ENCODE assay signal across 12 cellular contexts in the genomic region with DNA sequence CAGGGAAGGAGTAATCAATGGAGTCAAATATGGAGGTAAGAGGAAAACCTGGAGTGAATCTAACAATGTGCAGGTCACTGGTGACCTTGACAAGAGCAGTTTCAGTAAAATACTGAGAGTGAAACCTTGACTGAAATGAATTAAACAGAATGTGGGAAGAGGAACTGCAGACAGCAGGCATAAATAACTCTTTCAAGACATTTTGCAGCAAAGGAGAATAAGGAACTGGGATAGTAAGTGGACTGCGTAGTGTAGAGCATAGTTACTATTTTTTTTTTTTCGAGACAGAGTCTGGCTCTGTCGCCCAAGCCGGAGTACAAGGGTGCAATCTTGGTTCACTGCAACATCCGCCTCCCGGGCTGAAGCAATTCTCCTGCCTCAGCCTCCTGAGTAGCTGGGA. TPM values are rescaled to one million over a fixed set of nuclear protein-coding genes. Genes with fewer than 3 reads are reported as not detected.
DNase-seq lines count a peak whose midpoint lies in the region; ATAC-seq, FAIRE-seq and TF ChIP-seq lines count a peak whose summit lies in the region.
"Had no signal": no experiment of that assay in that cellular context is flagged by ENCODE, and none has a peak within 500 bp of the region (broad histone marks: within the 10 kb centered on the region; RNA-seq: fewer than 3 reads in every experiment).

No MANE protein-coding gene starts in this region.

- no peak for TF ChIP-seq CTCF in GM12878 (IDR thresholded peaks at IDR 0.05 in 2 of 3, conservative IDR thresholded peaks at IDR 0.05 in 1 of 3; ENCODE audit: control insufficient read depth in 2 of 3, extremely low read depth in 1 of 3, insufficient read depth in 1 of 3, low read depth in 3 of 3, low read length in 3 of 3)
- TF ChIP-seq CTCF in tibial nerve (IDR thresholded peaks at IDR 0.05), result no peak

- H3K36me3 ChIP-seq in GM12878 (ENCODE audit: control insufficient read depth in 2 of 2, insufficient read depth in 2 of 2, low read length in 1 of 2) (peaks cover 0 to 2% of the 10 kb centered on the region in 2 experiments; a peak in 1 of 4 replicates), tibial nerve (peaks cover 0 to 14% (median 0%) of the 10 kb centered on the region in 3 donors)

- no peaks in the 10 kb centered on the region for H4K20me1 ChIP-seq in GM12878 (ENCODE audit: control insufficient read depth, insufficient read depth)

- no peak overlapping the region for H2AFZ ChIP-seq in GM12878 (ENCODE audit: control insufficient read depth, low read depth, low read length)

- H3K79me2 ChIP-seq in GM12878 (ENCODE audit: control insufficient read depth, insufficient read depth, low read length), result no peaks in the 10 kb centered on the region

- peak; percentile 78 for ATAC-seq in GM18498 (IDR thresholded peaks at IDR 0.05; ENCODE audit: unreplicated experiment)
- peak; percentile 81 for ATAC-seq in GM21447 (IDR thresholded peaks at IDR 0.05; ENCODE audit: unreplicated experiment)
- ATAC-seq in HG03558 (IDR thresholded peaks at IDR 0.05; ENCODE audit: extremely low read depth, unreplicated experiment), result peak; percentile 73
- ATAC-seq in GM12878, result peak; percentile 85
- no peak for ATAC-seq in GM19328 (IDR thresholded peaks at IDR 0.05; ENCODE audit: unreplicated experiment)
- ATAC-seq in GM18505 (IDR thresholded peaks at IDR 0.05; ENCODE audit: unreplicated experiment), result no peak

- no peak for TF ChIP-seq POLR2A in GM12878 (IDR thresholded peaks at IDR 0.05; ENCODE audit: low read depth, low read length)
- no peak for TF ChIP-seq POLR2A in tibial nerve (IDR thresholded peaks at IDR 0.05)
- TF ChIP-seq POLR2A in GM18505 (IDR thresholded peaks at IDR 0.05; ENCODE audit: borderline replicate concordance, extremely low read depth, insufficient read depth, insufficient read length), result no peak

- no peak overlapping the region for H3K27ac Mint-ChIP-seq in activated naive CD4-positive, alpha-beta T cell treated with anti-CD3 and anti-CD28 coated beads for 36 hours
- H3K27ac Mint-ChIP-seq: HFFc6 had no signal

- H3K9ac ChIP-seq in GM12878 (ENCODE audit: control insufficient read depth, insufficient read depth, low read length), result no peak overlapping the region

- H3K4me1 ChIP-seq in GM12878 (ENCODE audit: control insufficient read depth, insufficient read depth, low read length) (peaks cover 5% of the 10 kb centered on the region), tibial nerve (no peaks in the 10 kb centered on the region)

- H3K9me3 Mint-ChIP-seq in activated naive CD4-positive, alpha-beta T cell treated with anti-CD3 and anti-CD28 coated beads for 36 hours, result no peaks in the 10 kb centered on the region
- H3K9me3 Mint-ChIP-seq: HFFc6 had no signal

- peaks cover 35% of the 10 kb centered on the region for H3K36me3 Mint-ChIP-seq in activated naive CD4-positive, alpha-beta T cell treated with anti-CD3 and anti-CD28 coated beads for 36 hours (ENCODE audit: low read depth)

- in situ Hi-C loops in GM12878 (cut with MboI), result no loop called here

- H3K4me1 Mint-ChIP-seq in activated naive CD4-positive, alpha-beta T cell treated with anti-CD3 and anti-CD28 coated beads for 36 hours (ENCODE audit: low read depth), result peaks cover 27% of the 10 kb centered on the region

- BruUV-seq in GM12878 (replicated peaks; lab: Mats Ljungman, UMichigan), result no TSS peak

- no peak for TF ChIP-seq RAD21 in GM12878 (IDR thresholded peaks at IDR 0.05; ENCODE audit: insufficient read depth, low read depth, low read length)

- H3K27me3 Mint-ChIP-seq in activated naive CD4-positive, alpha-beta T cell treated with anti-CD3 and anti-CD28 coated beads for 36 hours (ENCODE audit: low read depth), result no peaks in the 10 kb centered on the region
- H3K27me3 Mint-ChIP-seq: CD8-positive, alpha-beta memory T cell had no signal

- RAD21 ChIA-PET in GM12878 (lab: Charles Lee; ENCODE audit: unreplicated experiment), result no interaction called here

- H3K4me3 ChIP-seq in GM12878 (no peak overlapping the region), tibial nerve (no peak overlapping the region)

- POLR2A ChIA-PET in GM12878 (lab: Charles Lee), result no interaction called here

- SMC1A ChIA-PET in GM12878 (lab: Charles Lee; ENCODE audit: uncharacterized antibody, unreplicated experiment), result no interaction called here

- 69% methylated on average over 6 of the region's 6 CpGs for WGBS in GM12878 (ENCODE audit: insufficient coverage, insufficient replicate concordance, low lambda C conversion rate, missing lambda C conversion rate)
- 80 to 87% methylated on average over 6 of the region's 6 CpGs for WGBS in tibial nerve, 2 donors

- H3K27me3 ChIP-seq in GM12878 (replicated peaks in 1 of 2; ENCODE audit: control insufficient read depth in 2 of 2, insufficient read depth in 2 of 2, low read length in 1 of 2), result no peaks in the 10 kb centered on the region
- H3K27me3 ChIP-seq in tibial nerve, result no peaks in the 10 kb centered on the region

- CTCF ChIA-PET in GM12878 (lab: Yijun Ruan, JAX), result no interaction called here
- CTCF ChIA-PET in activated naive CD4-positive, alpha-beta T cell treated with anti-CD3 and anti-CD28 coated beads for 36 hours (lab: Charles Lee), result no interaction called here

- H3K27ac ChIP-seq in GM12878 (ENCODE audit: control insufficient read depth, insufficient read depth), result 0 out of 2 replicates have a peak overlapping the region, but pooled peaks have one; percentile 32
- no peak overlapping the region for H3K27ac ChIP-seq in tibial nerve

- peak overlapping the region; percentile 7; the same call in 1 of the 2 replicates for H3K4me2 ChIP-seq in GM12878 (ENCODE audit: control insufficient read depth, insufficient read depth)

- DNase-seq in GM12878 (ENCODE audit: low read depth, low spot score) (peak; percentile 40), tibial nerve (ENCODE audit: low spot score in 2 of 2) (no peak)
- no peak for DNase-seq in activated naive CD4-positive, alpha-beta T cell treated with anti-CD3 and anti-CD28 coated beads for 36 hours
- DNase-seq: CD8-positive, alpha-beta memory T cell; HFFc6; NCI-H524 treated with DMSO at 0.1 percent for 48 hours had no signal

- FAIRE-seq in GM12878 (lab: Jason Lieb, UNC), result no peak

- TF ChIP-seq EP300 in GM12878 (IDR thresholded peaks at IDR 0.05; ENCODE audit: borderline replicate concordance in 1 of 2, control insufficient read depth in 1 of 2, low read depth in 2 of 2, low read length in 2 of 2) (no peak), tibial nerve (IDR thresholded peaks at IDR 0.05) (peak in 1 of 2 donors; percentile 11)

- intact Hi-C loops in GM12878 (cut with micrococcal nuclease; ENCODE audit: unreplicated experiment), result no loop called here
- intact Hi-C loops in activated naive CD4-positive, alpha-beta T cell treated with anti-CD3 and anti-CD28 coated beads for 36 hours (cut with micrococcal nuclease), result no loop called here

- no peak overlapping the region for H3K4me3 Mint-ChIP-seq in activated naive CD4-positive, alpha-beta T cell treated with anti-CD3 and anti-CD28 coated beads for 36 hours
- H3K4me3 Mint-ChIP-seq: CD8-positive, alpha-beta memory T cell; HFFc6; neural crest cell had no signal

- H3K9me3 ChIP-seq in GM12878 (replicated peaks; ENCODE audit: control insufficient read depth, insufficient read depth, low read length) (no peaks in the 10 kb centered on the region), tibial nerve (no peaks in the 10 kb centered on the region)

TF ChIP-seq in GM12878, 131 proteins besides CTCF, POLR2A, EP300 and RAD21 (continues in another document):
- TF ChIP-seq RCOR1 (conservative IDR thresholded peaks at IDR 0.05; ENCODE audit: low read depth, low read length) (no peak), MYB (IDR thresholded peaks at IDR 0.05; ENCODE audit: borderline replicate concordance, low read depth, low read length) (no peak)
- TF ChIP-seq, protein P1, sequence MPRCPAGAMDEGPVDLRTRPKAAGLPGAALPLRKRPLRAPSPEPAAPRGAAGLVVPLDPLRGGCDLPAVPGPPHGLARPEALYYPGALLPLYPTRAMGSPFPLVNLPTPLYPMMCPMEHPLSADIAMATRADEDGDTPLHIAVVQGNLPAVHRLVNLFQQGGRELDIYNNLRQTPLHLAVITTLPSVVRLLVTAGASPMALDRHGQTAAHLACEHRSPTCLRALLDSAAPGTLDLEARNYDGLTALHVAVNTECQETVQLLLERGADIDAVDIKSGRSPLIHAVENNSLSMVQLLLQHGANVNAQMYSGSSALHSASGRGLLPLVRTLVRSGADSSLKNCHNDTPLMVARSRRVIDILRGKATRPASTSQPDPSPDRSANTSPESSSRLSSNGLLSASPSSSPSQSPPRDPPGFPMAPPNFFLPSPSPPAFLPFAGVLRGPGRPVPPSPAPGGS (IDR thresholded peaks at IDR 0.05; ENCODE audit: borderline replicate concordance, insufficient read depth, low read depth, low read length, poor library complexity, severe bottlenecking), result no peak

RNA-seq across cellular contexts. Expression of a gene that starts 24.0 kb away (rescaled TPM):
- total RNA-seq in GM12878 (2013; cell fraction: nucleolus; rRNA removed), result 348 and 354 TPM in 2 replicates
- total RNA-seq in GM12878 (2014; rRNA removed) (258 and 320 TPM in 2 replicates), GM12878 (2014; rRNA removed; fragmentation: Illumina TruSeq; extraction: Trizol) (404 and 421 TPM in 2 replicates), GM12878 (2021) (280 and 287 TPM in 2 replicates), tibial nerve (100 to 1,000 TPM; 203 to 255 (median 211) TPM)
- 120 TPM for polyA plus RNA-seq in GM12878 (2011; ENCODE audit: low read depth)
- polyA plus RNA-seq in GM12878 (2011; rRNA removed) (290 and 302 TPM in 2 replicates), GM12878 (2014; fragmentation: Illumina TruSeq; extraction: Trizol) (427 and 489 TPM in 2 replicates), GM12878 (2014; fragmentation: Nextera tagmentation; extraction: Ambion mirVana) (100 to 1,000 TPM; 299 to 332 TPM), GM12878 (2014; rRNA removed) (234 and 252 TPM in 2 replicates), GM12878 (2016; fragmentation: Nextera tagmentation; extraction: Ambion mirVana) (100 to 1,000 TPM; 262 to 270 TPM)
- polyA plus RNA-seq in GM12878 (2011; cell fraction: cytosol; rRNA removed), result 184 and 198 TPM in 2 replicates
- polyA plus RNA-seq in GM12878 (2011; cell fraction: nucleus; rRNA removed), result 257 and 285 TPM in 2 replicates
- polyA plus RNA-seq in GM12878 (2012), result 181 and 204 TPM in 2 replicates
- polyA minus RNA-seq in GM12878 (2011; rRNA and poly(A)+ RNA removed), result 129 and 186 TPM in 2 replicates
- 80.2 and 89.5 TPM in 2 replicates for polyA minus RNA-seq in GM12878 (2011; cell fraction: cytosol; rRNA and poly(A)+ RNA removed)
- 46.8 and 57.8 TPM in 2 replicates for polyA minus RNA-seq in GM12878 (2011; cell fraction: nucleus; rRNA and poly(A)+ RNA removed)
- total RNA-seq in activated naive CD4-positive, alpha-beta T cell treated with anti-CD3 and anti-CD28 coated beads for 36 hours, result 100 to 1,000 TPM; 278 to 280 TPM

Comparison
In these comparisons a context has a peak if more than half of its experiments do, and no peak if none do; other contexts are left out.
1. ATAC-seq: peak in GM18498 (single experiment), GM21447 (single experiment), HG03558 (single experiment) and GM12878 (single experiment); none in GM19328 (single experiment) and GM18505 (single experiment).